In the genomic region with DNA sequence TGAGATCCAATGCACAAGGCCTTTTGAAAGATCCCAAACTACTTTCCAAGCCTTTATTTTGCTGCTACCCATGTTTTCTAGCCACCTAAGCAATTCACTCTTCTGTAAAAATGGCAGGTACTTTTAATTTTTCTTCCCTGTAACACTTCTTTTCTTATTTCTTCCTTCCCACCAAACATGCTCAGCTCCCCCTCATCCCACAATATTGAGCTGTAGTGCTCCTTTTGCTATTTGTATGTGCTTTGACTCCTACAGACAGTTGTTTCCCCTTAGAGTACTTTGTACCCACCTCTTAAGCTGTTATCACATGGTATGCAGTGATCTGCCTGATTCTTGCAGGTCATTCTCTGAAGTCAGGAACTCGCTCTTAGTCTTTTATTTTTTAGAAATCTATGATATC, we compare ENCODE assay signal across 13 cellular contexts. TPM values are rescaled to one million over a fixed set of nuclear protein-coding genes. Genes with fewer than 3 reads are reported as not detected.
A peak's percentile ranks its signal among the peaks of the same experiment; 100 is the strongest.
DNase-seq lines count a peak whose midpoint lies in the region; ATAC-seq lines count a peak whose summit lies in the region.
"Had no signal": no experiment of that assay in that cellular context is flagged by ENCODE, and none has a peak within 500 bp of the region (broad histone marks: within the 10 kb centered on the region; RNA-seq: fewer than 3 reads in every experiment).

No MANE protein-coding gene starts in this region.

- H3K9me3 ChIP-seq in T-helper 17 cell (ENCODE audit: control insufficient read depth, low read length, poor library complexity, severe bottlenecking) = no peaks in the 10 kb centered on the region
- H3K9me3 ChIP-seq: A549, BE2C had no signal

- H3K9me3 Mint-ChIP-seq in activated T-helper 17 cell treated with anti-CD3 and anti-CD28 coated beads, Interleukin-2, amount 50 U/mL, for 72 hours = no peaks in the 10 kb centered on the region
- H3K9me3 Mint-ChIP-seq: CD4-positive, alpha-beta memory T cell; HFFc6 had no signal

- H3K36me3 Mint-ChIP-seq in T-helper 17 cell (ENCODE audit: low read depth) = peaks cover 10% of the 10 kb centered on the region
- peaks cover 12% of the 10 kb centered on the region for H3K36me3 Mint-ChIP-seq in activated T-helper 17 cell treated with anti-CD3 and anti-CD28 coated beads, Interleukin-2, amount 50 U/mL, for 72 hours (ENCODE audit: low read depth)

- peaks cover 47% of the 10 kb centered on the region for H3K4me1 Mint-ChIP-seq in T-helper 17 cell
- H3K4me1 Mint-ChIP-seq in activated T-helper 17 cell treated with anti-CD3 and anti-CD28 coated beads, Interleukin-2, amount 50 U/mL, for 72 hours = peaks cover 47% of the 10 kb centered on the region

- no peak for DNase-seq in T-helper 17 cell
- DNase-seq in left lobe of liver (ENCODE audit: low spot score) = no peak
- no peak for DNase-seq in dermis blood vessel endothelial cell
- no peak for DNase-seq in SIG-M5 (lab: John Stamatoyannopoulos, UW)
- DNase-seq: BE2C; CD4-positive, alpha-beta memory T cell; DMS79; HCEC 1CT; HFFc6 had no signal

- peak overlapping the region; percentile 51 for H3K27ac Mint-ChIP-seq in T-helper 17 cell
- peak overlapping the region; percentile 94 for H3K27ac Mint-ChIP-seq in activated T-helper 17 cell treated with anti-CD3 and anti-CD28 coated beads, Interleukin-2, amount 50 U/mL, for 72 hours
- H3K27ac Mint-ChIP-seq: HFFc6 had no signal

- ATAC-seq in T-helper 17 cell (no peak), left lobe of liver (peak; percentile 15), HG02981 (IDR thresholded peaks at IDR 0.05; ENCODE audit: unreplicated experiment) (no peak)
- no peak for ATAC-seq in activated T-helper 17 cell treated with anti-CD3 and anti-CD28 coated beads, Interleukin-2, amount 50 U/mL, for 72 hours (replicated peaks)
- ATAC-seq: A549, GM12878 had no signal

- H3K4me3 Mint-ChIP-seq in T-helper 17 cell = no peak overlapping the region
- H3K4me3 Mint-ChIP-seq in activated T-helper 17 cell treated with anti-CD3 and anti-CD28 coated beads, Interleukin-2, amount 50 U/mL, for 72 hours = no peak overlapping the region
- H3K4me3 Mint-ChIP-seq: HFFc6 had no signal

- H3K27me3 Mint-ChIP-seq in T-helper 17 cell = no peaks in the 10 kb centered on the region
- no peaks in the 10 kb centered on the region for H3K27me3 Mint-ChIP-seq in activated T-helper 17 cell treated with anti-CD3 and anti-CD28 coated beads, Interleukin-2, amount 50 U/mL, for 72 hours
- H3K27me3 Mint-ChIP-seq: CD4-positive, alpha-beta memory T cell had no signal

RNA-seq across cellular contexts. Expression of a gene that starts 49.3 kb away (rescaled TPM):
- 10 to 100 TPM; 87.4 to 95.3 TPM for total RNA-seq in T-helper 17 cell
- 10 to 100 TPM; 41.3 to 49.0 TPM for total RNA-seq in activated T-helper 17 cell treated with anti-CD3 and anti-CD28 coated beads, Interleukin-2, amount 50 U/mL, for 72 hours
- 45.2 TPM for total RNA-seq in left lobe of liver
- 307 and 356 TPM in 2 replicates for total RNA-seq in dermis blood vessel endothelial cell
